Comparison of ENCODE assay signal across 8 cellular contexts in the genomic region with DNA sequence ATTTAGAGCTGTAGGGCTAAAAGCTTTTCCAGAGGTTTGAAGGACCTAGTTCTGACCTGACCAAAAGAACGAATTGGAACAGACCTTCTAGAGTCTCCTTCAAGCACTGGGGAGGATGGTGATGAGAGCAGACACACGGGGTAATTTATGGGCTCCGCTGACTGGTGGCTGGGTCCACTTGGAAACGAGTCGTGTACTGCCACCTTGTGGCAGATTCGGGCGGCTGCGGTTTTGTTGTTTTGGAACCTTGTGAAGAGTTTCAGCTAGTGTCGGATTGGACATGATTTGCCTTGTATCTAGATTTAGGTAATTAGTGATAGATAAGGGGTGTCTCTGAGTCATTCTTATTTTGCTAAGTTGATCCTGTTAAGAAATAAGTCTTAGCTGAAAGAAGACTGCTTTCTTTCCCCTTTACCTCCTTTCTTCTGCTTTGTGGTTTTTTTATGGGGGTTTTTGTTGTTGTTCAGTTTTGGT.
DNase-seq lines count a peak whose midpoint lies in the region; ATAC-seq and TF ChIP-seq lines count a peak whose summit lies in the region.

No MANE protein-coding gene starts in this region.

- peak; percentile 84 for DNase-seq in DMS53 (lab: John Stamatoyannopoulos, UW)
- peak; percentile 55 for DNase-seq in LNCaP clone FGC (ENCODE audit: low read depth)
- DNase-seq in RKO (ENCODE audit: low spot score), result peak; percentile 77
- DNase-seq in activated T-cell treated with anti-CD3 and anti-CD28 coated beads, Interleukin-2, amount 50 U/mL, for 72 hours, result peak; percentile 76 to 82
- peak; percentile 89 for DNase-seq in fibroblast of mammary gland (ENCODE audit: low read depth)
- peak; percentile 88 for DNase-seq in nephron progenitor cell
- peak; percentile 65 for DNase-seq in stimulated activated naive CD4-positive, alpha-beta T cell treated with Interleukin-2 at 50 U/mL for 16 hours (lab: John Stamatoyannopoulos, UW)

- TF ChIP-seq CTCF in LNCaP clone FGC (IDR thresholded peaks at IDR 0.05; ENCODE audit: control insufficient read depth, extremely low read depth, insufficient read depth) (peak; percentile 82), fibroblast of mammary gland (conservative IDR thresholded peaks at IDR 0.05; ENCODE audit: control insufficient read depth, insufficient read depth, low read depth, low read length) (peak; percentile 93), nephron progenitor cell (IDR thresholded peaks at IDR 0.05) (peak; percentile 93)

- no peak overlapping the region for H3K4me3 Mint-ChIP-seq in activated T-cell treated with anti-CD3 and anti-CD28 coated beads, Interleukin-2, amount 50 U/mL, for 72 hours
- peak overlapping the region; percentile 36 for H3K4me3 Mint-ChIP-seq in nephron progenitor cell

- H3K36me3 Mint-ChIP-seq in activated T-cell treated with anti-CD3 and anti-CD28 coated beads, Interleukin-2, amount 50 U/mL, for 72 hours (ENCODE audit: insufficient read depth in 2 of 2), result peaks cover 4 to 7% of the 10 kb centered on the region in 2 donors
- H3K36me3 Mint-ChIP-seq in nephron progenitor cell (ENCODE audit: low read depth), result peaks cover 12% of the 10 kb centered on the region

- H3K4me3 ChIP-seq in LNCaP clone FGC (ENCODE audit: low read depth, low read length) (no peak overlapping the region), fibroblast of mammary gland (ENCODE audit: control insufficient read depth, low read depth, low read length) (no peak overlapping the region)

- peak; percentile 77 to 81 for ATAC-seq in activated T-cell treated with anti-CD3 and anti-CD28 coated beads, Interleukin-2, amount 50 U/mL, for 72 hours (replicated peaks in 1 of 2)
- no peak for ATAC-seq in HG03457 (IDR thresholded peaks at IDR 0.05; ENCODE audit: unreplicated experiment)

- H3K9me3 Mint-ChIP-seq in activated T-cell treated with anti-CD3 and anti-CD28 coated beads, Interleukin-2, amount 50 U/mL, for 72 hours, result no peaks in the 10 kb centered on the region
- H3K9me3 Mint-ChIP-seq in nephron progenitor cell, result no peaks in the 10 kb centered on the region

- H3K4me1 Mint-ChIP-seq in activated T-cell treated with anti-CD3 and anti-CD28 coated beads, Interleukin-2, amount 50 U/mL, for 72 hours (ENCODE audit: low read depth), result peaks cover 17% of the 10 kb centered on the region
- H3K4me1 Mint-ChIP-seq in nephron progenitor cell, result peaks cover 79% of the 10 kb centered on the region

- H3K27ac Mint-ChIP-seq in activated T-cell treated with anti-CD3 and anti-CD28 coated beads, Interleukin-2, amount 50 U/mL, for 72 hours, result no peak overlapping the region
- peak overlapping the region; percentile 21 for H3K27ac Mint-ChIP-seq in nephron progenitor cell

- H3K27me3 Mint-ChIP-seq in activated T-cell treated with anti-CD3 and anti-CD28 coated beads, Interleukin-2, amount 50 U/mL, for 72 hours (ENCODE audit: low read depth), result no peaks in the 10 kb centered on the region
- peaks cover 3% of the 10 kb centered on the region for H3K27me3 Mint-ChIP-seq in nephron progenitor cell (ENCODE audit: low read depth, poor library complexity)
